In the genomic region with DNA sequence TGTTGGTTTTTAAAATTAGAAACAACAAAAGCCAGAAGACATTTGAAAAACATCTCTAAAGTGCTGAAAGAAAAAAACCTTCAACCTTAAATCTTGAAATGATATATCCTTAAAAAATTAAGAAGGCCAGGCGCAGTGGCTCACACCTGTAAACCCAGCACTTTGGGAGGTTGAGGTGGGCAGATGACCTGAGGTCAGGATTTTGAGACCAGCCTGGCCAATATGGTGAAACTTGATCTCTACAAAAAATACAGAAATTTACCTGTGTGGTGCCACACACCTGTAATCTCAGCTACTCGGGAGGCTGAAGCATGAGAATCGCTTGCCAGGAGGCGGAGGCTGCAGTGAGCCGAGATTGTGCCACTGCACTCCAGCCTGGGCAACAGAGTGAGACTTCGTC, we compare ENCODE assay signal across 3 cellular contexts.
"Had no signal": no experiment of that assay in that cellular context is flagged by ENCODE, and none has a peak within 500 bp of the region (broad histone marks: within the 10 kb centered on the region; RNA-seq: fewer than 3 reads in every experiment).

No MANE protein-coding gene starts in this region.

- DNase-seq: GDM1, GF-D8 had no signal

- H3K4me3 ChIP-seq: GM12878 had no signal

- ATAC-seq: GM12878 had no signal
